In the genomic region with DNA sequence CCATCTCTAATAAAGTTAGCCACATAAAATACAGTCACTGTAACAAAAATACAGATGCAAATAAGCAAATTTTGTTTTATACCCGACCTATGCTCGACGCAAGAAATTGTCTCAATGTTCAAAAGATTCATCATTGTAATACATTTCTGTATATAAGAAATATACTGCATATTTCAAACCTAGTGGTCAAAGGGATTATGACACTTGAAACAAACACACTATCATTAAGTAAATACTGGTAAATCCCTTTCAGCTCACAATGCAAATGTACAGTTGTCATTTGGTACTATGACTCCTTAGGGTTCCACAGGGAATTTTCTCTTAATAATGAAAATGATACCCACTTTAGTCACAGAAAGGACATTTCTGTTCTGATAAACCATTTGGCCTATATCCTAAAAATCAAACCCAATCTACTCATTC, we compare ENCODE assay signal across 8 cellular contexts. TPM values are rescaled to one million over a fixed set of nuclear protein-coding genes. Genes with fewer than 3 reads are reported as not detected.
A peak's percentile ranks its signal among the peaks of the same experiment; 100 is the strongest.
DNase-seq lines count a peak whose midpoint lies in the region; ATAC-seq lines count a peak whose summit lies in the region.

No MANE protein-coding gene starts in this region.

- peak overlapping the region; percentile 97 for H3K4me3 Mint-ChIP-seq in memory B cell

- peaks cover 27% of the 10 kb centered on the region for H3K4me1 Mint-ChIP-seq in memory B cell

- H3K27ac Mint-ChIP-seq in memory B cell, result peak overlapping the region; percentile 98

- no peaks in the 10 kb centered on the region for H3K36me3 Mint-ChIP-seq in memory B cell

- ATAC-seq in memory B cell (ENCODE audit: low read depth), result no peak
- no peak for ATAC-seq in HG02981 (IDR thresholded peaks at IDR 0.05; ENCODE audit: unreplicated experiment)

- H3K9me3 Mint-ChIP-seq in memory B cell, result no peaks in the 10 kb centered on the region

- H3K27me3 Mint-ChIP-seq in memory B cell, result no peaks in the 10 kb centered on the region

- peak; percentile 38 for DNase-seq in NCI-H82 (lab: John Stamatoyannopoulos, UW)
- DNase-seq in NCI-H82 treated with DMSO at 0.1 percent for 48 hours (lab: John Stamatoyannopoulos, UW; ENCODE audit: unreplicated experiment), result no peak
- DNase-seq in M059J (ENCODE audit: low read depth), result peak; percentile 60
- peak; percentile 41 for DNase-seq in astrocyte of the hippocampus (ENCODE audit: low read depth, low spot score)
- DNase-seq in memory B cell (ENCODE audit: low spot score in 2 of 2), result peak in 1 of 2 donors; percentile 40
- no peak for DNase-seq in activated gamma-delta T cell treated with Interleukin-2 at 50 U/mL for 16 hours
- DNase-seq in stimulated activated CD4-positive, alpha-beta T cell treated with anti-CD3 and anti-CD28 coated beads, Interleukin-4, amount 100 ng/mL, for 1 hour, result no peak

RNA-seq across cellular contexts. Expression of a gene that starts 2.2 kb away (rescaled TPM):
- total RNA-seq in M059J (2014; rRNA removed; shearing (Covaris generic)), result 7.6 and 14.6 TPM in 2 replicates

Comparison
In these comparisons a context has a peak if more than half of its experiments do, and no peak if none do; other contexts are left out.
1. DNase-seq: peak in NCI-H82 (single experiment), M059J (single experiment) and astrocyte of the hippocampus (single experiment); none in NCI-H82 treated with DMSO at 0.1 percent for 48 hours (single experiment), activated gamma-delta T cell treated with Interleukin-2 at 50 U/mL for 16 hours (single experiment) and stimulated activated CD4-positive, alpha-beta T cell treated with anti-CD3 and anti-CD28 coated beads, Interleukin-4, amount 100 ng/mL, for 1 hour (single experiment).